Comparison of ENCODE assay signal across 10 cellular contexts in genomic region chr6:15148356-15149058, GRCh38.
DNase-seq lines count a peak whose midpoint lies in the region; ATAC-seq, FAIRE-seq and TF ChIP-seq lines count a peak whose summit lies in the region.
"Had no signal": no experiment of that assay in that cellular context is flagged by ENCODE, and none has a peak within 500 bp of the region (broad histone marks: within the 10 kb centered on the region; RNA-seq: fewer than 3 reads in every experiment).

No MANE protein-coding gene starts in this region.

- no peaks in the 10 kb centered on the region for H3K9me3 ChIP-seq in cardiac muscle cell (ENCODE audit: low read depth)
- H3K9me3 ChIP-seq in RWPE2 (ENCODE audit: severe bottlenecking): no peaks in the 10 kb centered on the region

- intact Hi-C loops in Right ventricle myocardium inferior (cut with DNase I): no loop called here

- no peak for FAIRE-seq in urothelium cell line (lab: Jason Lieb, UNC)
- FAIRE-seq: islet of Langerhans had no signal

- H3K27me3 ChIP-seq in cardiac muscle cell (no peaks in the 10 kb centered on the region), RWPE2 (ENCODE audit: insufficient read depth, poor library complexity, severe bottlenecking) (no peaks in the 10 kb centered on the region)

- no peaks in the 10 kb centered on the region for H3K36me3 ChIP-seq in cardiac muscle cell
- no peaks in the 10 kb centered on the region for H3K36me3 ChIP-seq in RWPE2 (ENCODE audit: low read depth)

- no peak for TF ChIP-seq CTCF in cardiac muscle cell (IDR thresholded peaks at IDR 0.05; ENCODE audit: low read depth, low read length)
- TF ChIP-seq CTCF in RWPE2 (IDR thresholded peaks at IDR 0.05; ENCODE audit: poor library complexity, severe bottlenecking): no peak
- TF ChIP-seq CTCF in fibroblast of the aortic adventitia (IDR thresholded peaks at IDR 0.05; ENCODE audit: insufficient read depth, low read length): peak; percentile 20

- ATAC-seq in Right ventricle myocardium inferior (no peak), RWPE2 (ENCODE audit: low read depth) (peak; percentile 98)

- H3K4me1 ChIP-seq in cardiac muscle cell (ENCODE audit: low read depth) (peaks cover 10% of the 10 kb centered on the region), RWPE2 (ENCODE audit: insufficient read depth, poor library complexity, severe bottlenecking) (peaks cover 9% of the 10 kb centered on the region)

- H3K27ac ChIP-seq in cardiac muscle cell (peak overlapping the region; percentile 5), RWPE2 (ENCODE audit: poor library complexity, severe bottlenecking) (no peak overlapping the region)

- DNase-seq in cardiac muscle cell (ENCODE audit: low read depth in 1 of 2, low spot score in 1 of 2) (peak in 1 of 2 donors; percentile 12), Right ventricle myocardium inferior (ENCODE audit: missing footprints) (no peak), RWPE2 (ENCODE audit: low spot score) (no peak), fibroblast of the aortic adventitia (ENCODE audit: low read depth) (peak; percentile 48), urothelium cell line (ENCODE audit: low spot score) (peak; percentile 50), DMS153 treated with DMSO at 0.1 percent for 48 hours (lab: John Stamatoyannopoulos, UW; ENCODE audit: unreplicated experiment) (no peak), GM19238 (ENCODE audit: insufficient read length, low spot score) (no peak), NCI-H2196 (lab: John Stamatoyannopoulos, UW; ENCODE audit: unreplicated experiment) (no peak)
- DNase-seq: amniotic stem cell had no signal

- no peak overlapping the region for H3K4me3 ChIP-seq in cardiac muscle cell
- H3K4me3 ChIP-seq in RWPE2 (ENCODE audit: severe bottlenecking): no peak overlapping the region
- no peak overlapping the region for H3K4me3 ChIP-seq in fibroblast of the aortic adventitia (ENCODE audit: low read depth, low read length)

Comparison
In these comparisons a context has a peak if more than half of its experiments do, and no peak if none do; other contexts are left out.
1. DNase-seq: peak in fibroblast of the aortic adventitia (single experiment) and urothelium cell line (single experiment); none in Right ventricle myocardium inferior (single experiment), RWPE2 (single experiment), DMS153 treated with DMSO at 0.1 percent for 48 hours (single experiment), GM19238 (single experiment) and NCI-H2196 (single experiment).